ENCODE assay signal across 17 cellular contexts in the genomic region with DNA sequence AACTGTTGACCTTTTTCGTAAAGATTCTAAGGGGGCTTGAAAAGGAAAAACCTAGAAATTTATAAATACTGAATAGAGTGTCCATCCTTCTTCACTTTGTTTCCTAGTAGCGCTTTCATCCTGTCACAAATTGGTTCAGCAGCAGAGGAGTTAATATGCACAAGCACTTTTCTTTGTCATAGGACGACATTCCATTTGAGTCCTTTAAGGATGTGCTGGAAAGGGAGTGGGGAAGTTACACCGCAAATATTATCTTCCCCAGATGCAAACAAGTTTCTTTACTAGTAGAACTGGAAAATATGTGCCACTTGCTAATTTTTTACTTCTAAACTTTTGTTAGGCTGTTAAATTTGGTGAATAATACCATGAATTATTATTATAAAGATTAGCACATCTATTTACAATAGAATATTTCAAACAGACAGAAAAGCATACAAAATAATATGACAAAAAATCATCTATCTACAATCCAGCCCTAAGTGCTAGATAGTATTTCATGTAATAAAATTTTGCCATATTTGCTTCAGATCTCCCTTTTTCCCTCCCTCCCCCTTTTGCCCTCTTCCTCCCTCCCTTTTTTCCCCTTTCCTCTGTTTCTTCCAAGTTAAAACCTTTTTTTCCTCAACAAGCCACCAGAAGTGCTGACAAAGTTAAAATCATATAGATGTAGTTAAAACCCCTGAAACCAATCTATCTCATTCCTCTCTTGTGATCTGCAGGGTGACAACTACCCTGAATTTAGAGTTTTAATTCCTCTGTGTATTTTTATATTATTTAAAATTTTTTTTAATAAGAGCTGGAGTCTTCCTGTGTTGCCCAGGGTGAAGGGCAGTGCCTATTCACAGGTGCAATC. TPM values are rescaled to one million over a fixed set of nuclear protein-coding genes. Genes with fewer than 3 reads are reported as not detected.
DNase-seq lines count a peak whose midpoint lies in the region; ATAC-seq, FAIRE-seq and TF ChIP-seq lines count a peak whose summit lies in the region.
"Had no signal": no experiment of that assay in that cellular context is flagged by ENCODE, and none has a peak within 500 bp of the region (broad histone marks: within the 10 kb centered on the region; RNA-seq: fewer than 3 reads in every experiment).

No MANE protein-coding gene starts in this region.

- no peaks in the 10 kb centered on the region for H3K27me3 ChIP-seq in skeletal muscle satellite cell (ENCODE audit: control insufficient read depth, insufficient read depth, low read length)

- H3K9ac ChIP-seq in skeletal muscle satellite cell (ENCODE audit: low read depth, low read length) = peak overlapping the region; percentile 37

- peak; percentile 32 for DNase-seq in fibroblast of mammary gland (ENCODE audit: low read depth)
- no peak for DNase-seq in Ammon's horn (ENCODE audit: low spot score)
- no peak for DNase-seq in NCI-H2227 treated with DMSO at 0.1 percent for 48 hours (lab: John Stamatoyannopoulos, UW)
- DNase-seq: activated CD4-positive, alpha-beta memory T cell treated with anti-CD3 and anti-CD28 coated beads, Interleukin-2, amount 10 ng/mL, durations not matched to agents 7 days and 5 days; activated T-cell treated with anti-CD3 and anti-CD28 coated beads, Interleukin-2, amount 50 U/mL, for 72 hours; amniotic stem cell; C1 segment of cervical spinal cord; hypothalamus; left ventricle myocardium inferior; naive B cell; NCI-H1436 treated with DMSO at 0.1 percent for 48 hours; NCI-H510A had no signal

- FAIRE-seq in G401.6 (lab: Jason Lieb, UNC) = peak; percentile 88
- peak; percentile 65 for FAIRE-seq in TTC549 (lab: Jason Lieb, UNC)
- FAIRE-seq: colon had no signal

- H3K4me3 ChIP-seq in fibroblast of mammary gland (ENCODE audit: control insufficient read depth, low read depth, low read length) = no peak overlapping the region
- H3K4me3 ChIP-seq in skeletal muscle satellite cell (ENCODE audit: low read length) = no peak overlapping the region
- H3K4me3 ChIP-seq: left ventricle myocardium inferior had no signal

- peaks cover 30% of the 10 kb centered on the region for H3K4me1 ChIP-seq in skeletal muscle satellite cell (ENCODE audit: control insufficient read depth, insufficient read depth, low read length)

- ATAC-seq in GM19463 (IDR thresholded peaks at IDR 0.05; ENCODE audit: unreplicated experiment) = no peak
- ATAC-seq: activated T-cell treated with anti-CD3 and anti-CD28 coated beads, Interleukin-2, amount 50 U/mL, for 72 hours had no signal

- H3K4me2 ChIP-seq in skeletal muscle satellite cell (ENCODE audit: low read length) = no peak overlapping the region

- H3K36me3 ChIP-seq in skeletal muscle satellite cell (ENCODE audit: insufficient read depth, low read length) = no peaks in the 10 kb centered on the region
- H3K36me3 ChIP-seq: left ventricle myocardium inferior had no signal

- TF ChIP-seq CTCF in fibroblast of mammary gland (conservative IDR thresholded peaks at IDR 0.05; ENCODE audit: control insufficient read depth, insufficient read depth, low read depth, low read length) = no peak

- no peaks in the 10 kb centered on the region for H3K9me3 ChIP-seq in skeletal muscle satellite cell (replicated peaks; ENCODE audit: low read length)
- H3K9me3 ChIP-seq: left ventricle myocardium inferior had no signal

RNA-seq across cellular contexts. Expression of gene MAP4K3, which starts 50.5 kb away (rescaled TPM):
- total RNA-seq in skeletal muscle satellite cell (2012; rRNA removed) = 41.3 and 61.9 TPM in 2 replicates
